ENCODE assay signal across 8 cellular contexts in genomic region chr17:62704381-62704971, GRCh38.
DNase-seq lines count a peak whose midpoint lies in the region; ATAC-seq and TF ChIP-seq lines count a peak whose summit lies in the region.

No MANE protein-coding gene starts in this region.

- ATAC-seq in T-helper 17 cell: no peak
- no peak for ATAC-seq in GM18873 (IDR thresholded peaks at IDR 0.05; ENCODE audit: low FRiP score, unreplicated experiment)
- ATAC-seq in HG03354 (IDR thresholded peaks at IDR 0.05; ENCODE audit: poor library complexity, severe bottlenecking, unreplicated experiment): no peak

- no CpG with 5 or more reads among the region's 31 CpGs for WGBS in H9 (ENCODE audit: extremely low coverage, insufficient read length, low lambda C conversion rate)

- H4K5ac ChIP-seq in H9 (ENCODE audit: insufficient read length, low read depth, low read length): no peak overlapping the region

- H3K23ac ChIP-seq in H9 (ENCODE audit: insufficient read length, low read depth, low read length): no peak overlapping the region

- in situ Hi-C loops in ACHN (cut with HindIII; ENCODE audit: low pct_ligation_motif_present, low pct_unique_long_range_greater_than_20kb, low sequenced_read_pairs): no loop called here

- no peaks in the 10 kb centered on the region for H3K79me1 ChIP-seq in H9 (ENCODE audit: insufficient read depth, low read depth, low read length, poor library complexity, severe bottlenecking)

- peaks cover 17% of the 10 kb centered on the region for H3K23me2 ChIP-seq in H9 (ENCODE audit: insufficient read length, low read depth, low read length, poor library complexity, severe bottlenecking)

- TF ChIP-seq CTCF in H9 (conservative IDR thresholded peaks at IDR 0.05): no peak
- TF ChIP-seq CTCF in fibroblast of lung (conservative IDR thresholded peaks at IDR 0.05 in 1 of 2, IDR thresholded peaks at IDR 0.05 in 1 of 2; ENCODE audit: low read depth in 1 of 2, low read length in 2 of 2): no peak
- no peak for TF ChIP-seq CTCF in neural crest cell (conservative IDR thresholded peaks at IDR 0.05)

- peak overlapping the region; percentile 45 to 69 (median 48) for H3K4me3 ChIP-seq in fibroblast of lung (replicated peaks in 1 of 4; ENCODE audit: control extremely low read depth in 1 of 4, insufficient read depth in 1 of 4, low read depth in 3 of 4, low read length in 4 of 4)

- H4K8ac ChIP-seq in H9 (replicated peaks; ENCODE audit: insufficient read length, low read depth, low read length): no peak overlapping the region

- H3K9me3 ChIP-seq in H9 (ENCODE audit: control insufficient read depth, low read depth, low read length): no peaks in the 10 kb centered on the region
- no peaks in the 10 kb centered on the region for H3K9me3 ChIP-seq in T-helper 17 cell (ENCODE audit: control insufficient read depth, low read length, poor library complexity, severe bottlenecking)
- H3K9me3 ChIP-seq in fibroblast of lung (ENCODE audit: control insufficient read depth, insufficient read depth, low read depth, low read length): no peaks in the 10 kb centered on the region

- H3K79me2 ChIP-seq in H9 (ENCODE audit: insufficient read depth, low read length) (no peaks in the 10 kb centered on the region), fibroblast of lung (ENCODE audit: control insufficient read depth, insufficient read depth, low read length) (no peaks in the 10 kb centered on the region)

- peaks cover 5% of the 10 kb centered on the region for H3K4me1 ChIP-seq in H9 (ENCODE audit: insufficient read depth, low read length)
- peaks cover 9% of the 10 kb centered on the region for H3K4me1 ChIP-seq in fibroblast of lung (ENCODE audit: control insufficient read depth, extremely low read depth, insufficient read depth, low read length)

- H3K4me3 Mint-ChIP-seq in H9: peak overlapping the region; percentile 83 to 90
- H3K4me3 Mint-ChIP-seq in T-helper 17 cell: peak overlapping the region; percentile 84
- H3K4me3 Mint-ChIP-seq in neural crest cell: peak overlapping the region; percentile 85

- no peak overlapping the region for H3K4ac ChIP-seq in H9 (ENCODE audit: low read depth, low read length)

- H3K9me3 Mint-ChIP-seq in H9: peaks cover 12 to 19% of the 10 kb centered on the region in 2 experiments
- peaks cover 5% of the 10 kb centered on the region for H3K9me3 Mint-ChIP-seq in neural crest cell

- peak overlapping the region; percentile 41 for H3K9ac ChIP-seq in H9 (ENCODE audit: extremely low read depth, insufficient read length, low read length)
- peak overlapping the region; percentile 77 for H3K9ac ChIP-seq in fibroblast of lung (ENCODE audit: insufficient read depth, low read length)

- H2BK15ac ChIP-seq in H9 (ENCODE audit: low read depth, low read length): no peak overlapping the region

- H3K27me3 Mint-ChIP-seq in H9 (ENCODE audit: low read depth) (peaks cover 40% of the 10 kb centered on the region), T-helper 17 cell (no peaks in the 10 kb centered on the region), neural crest cell (ENCODE audit: low read depth) (peaks cover 6% of the 10 kb centered on the region)

- H3K4me1 Mint-ChIP-seq in H9: peaks cover 27 to 32% of the 10 kb centered on the region in 2 experiments
- peaks cover 7% of the 10 kb centered on the region for H3K4me1 Mint-ChIP-seq in T-helper 17 cell
- peaks cover 27% of the 10 kb centered on the region for H3K4me1 Mint-ChIP-seq in neural crest cell

- H3K36me3 Mint-ChIP-seq in H9 (ENCODE audit: insufficient read depth in 1 of 3, low read depth in 3 of 3) (peaks cover 7 to 18% (median 14%) of the 10 kb centered on the region in 3 experiments), T-helper 17 cell (ENCODE audit: low read depth) (no peaks in the 10 kb centered on the region), neural crest cell (ENCODE audit: low read depth) (peaks cover 3% of the 10 kb centered on the region)

- no peak overlapping the region for H2BK5ac ChIP-seq in H9 (ENCODE audit: insufficient read length, low read length)

- H3K27ac Mint-ChIP-seq in H9 (peak overlapping the region in 1 of 3 experiments; percentile 56; a peak in 1 of 7 replicates), T-helper 17 cell (no peak overlapping the region), neural crest cell (ENCODE audit: unreplicated experiment) (peak overlapping the region; percentile 90)

- H2BK20ac ChIP-seq in H9 (ENCODE audit: low read depth, low read length, poor library complexity, severe bottlenecking): no peak overlapping the region

- no peak overlapping the region for H2AFZ ChIP-seq in H9 (ENCODE audit: low read length)
- peak overlapping the region; percentile 60 for H2AFZ ChIP-seq in fibroblast of lung (ENCODE audit: low read length)

- peak; percentile 20 for DNase-seq in ACHN
- DNase-seq in H9: peak; percentile 79
- DNase-seq in T-helper 17 cell: no peak
- peak; percentile 51 to 52 for DNase-seq in fibroblast of lung (ENCODE audit: low read depth in 2 of 2)
- DNase-seq in neural crest cell (ENCODE audit: low read depth, low spot score): peak; percentile 44
- no peak for DNase-seq in activated CD8-positive, alpha-beta memory T cell treated with anti-CD3 and anti-CD28 coated beads for 24 hours

- no peak overlapping the region for H3K56ac ChIP-seq in H9 (ENCODE audit: insufficient read length, low read depth, low read length)

- no peak overlapping the region for H3K27ac ChIP-seq in H9 (ENCODE audit: insufficient read length, low read depth, low read length)
- peak overlapping the region; percentile 39 for H3K27ac ChIP-seq in fibroblast of lung (ENCODE audit: insufficient read depth, low read length)

- H3K27me3 ChIP-seq in H9 (ENCODE audit: insufficient read depth, low read length) (no peaks in the 10 kb centered on the region; the same call in 1 of the 2 replicates), fibroblast of lung (ENCODE audit: control insufficient read depth, insufficient read depth, low read length) (no peaks in the 10 kb centered on the region)

- peak overlapping the region; percentile 40; the same call in 1 of the 2 replicates for H3K14ac ChIP-seq in H9 (ENCODE audit: insufficient read depth, low read length)

- H3K36me3 ChIP-seq in fibroblast of lung (ENCODE audit: control insufficient read depth, insufficient read depth, low read length): no peaks in the 10 kb centered on the region

- no peak overlapping the region for H3T11ph ChIP-seq in H9 (ENCODE audit: low read length)

- no peak overlapping the region for H2BK12ac ChIP-seq in H9 (ENCODE audit: insufficient read length, low read depth, low read length)

- H4K20me1 ChIP-seq in H9 (ENCODE audit: control insufficient read depth, insufficient read depth, insufficient read length) (no peaks in the 10 kb centered on the region), fibroblast of lung (ENCODE audit: control insufficient read depth, extremely low read depth, insufficient read depth, low read length) (no peaks in the 10 kb centered on the region)

- H2AK5ac ChIP-seq in H9 (ENCODE audit: insufficient read length, low read length): no peak overlapping the region

- no peak overlapping the region for H4K91ac ChIP-seq in H9 (ENCODE audit: insufficient read length, low read depth, low read length)

- peak overlapping the region; percentile 51 for H3K4me2 ChIP-seq in H9 (ENCODE audit: insufficient read depth, insufficient read length, low read length)
- peak overlapping the region; percentile 93 for H3K4me2 ChIP-seq in fibroblast of lung (ENCODE audit: extremely low read depth, insufficient read depth, low read length)

- H3K18ac ChIP-seq in H9 (ENCODE audit: insufficient read length, low read depth, low read length): peak overlapping the region; percentile 82

- no peak overlapping the region for H2BK120ac ChIP-seq in H9 (ENCODE audit: low read depth, low read length, poor library complexity, severe bottlenecking)

Comparison
In these comparisons a context has a peak if more than half of its experiments do, and no peak if none do; other contexts are left out.
1. DNase-seq: peak in ACHN (single experiment), H9 (single experiment), fibroblast of lung (2 of 2) and neural crest cell (single experiment); none in T-helper 17 cell (0 of 3) and activated CD8-positive, alpha-beta memory T cell treated with anti-CD3 and anti-CD28 coated beads for 24 hours (single experiment).
2. Peak in every context shown above with its lines, with median percentiles within 50 percentile points of each other: H3K4me3 Mint-ChIP-seq.